Comparison of ENCODE assay signal across 8 cellular contexts in genomic region chr2:174607989-174608865, GRCh38. TPM values are rescaled to one million over a fixed set of nuclear protein-coding genes. Genes with fewer than 3 reads are reported as not detected.
DNase-seq lines count a peak whose midpoint lies in the region; ATAC-seq, FAIRE-seq and TF ChIP-seq lines count a peak whose summit lies in the region.

No MANE protein-coding gene starts in this region.

- intact Hi-C loops in activated T-helper 1 cell treated with anti-CD3 and anti-CD28 coated beads, Interleukin-12 subunit alpha, Interleukin-12 subunit beta, Interleukin-2, Interleukin-4 antibody, amounts not matched to agents 30 ng/mL and 10 ng/mL and 1 ng/mL, durations not matched to agents 14 hours and 24 hours and 36 hours (cut with micrococcal nuclease): loop anchor here (1.0 to 5.0 kb wide), 7 partner anchors 8 to 189 kb away; partner anchors contain the start of gene WIPF1
- intact Hi-C loops in PC-3 (cut with micrococcal nuclease): no loop called here

- H3K27me3 ChIP-seq in PC-3 (ENCODE audit: low read length): no peaks in the 10 kb centered on the region

- H3K79me2 ChIP-seq in PC-3 (ENCODE audit: low read length): no peaks in the 10 kb centered on the region

- H3K4me1 ChIP-seq in A549 (peaks cover 55% of the 10 kb centered on the region), PC-3 (ENCODE audit: insufficient read depth, low read length) (peaks cover 16% of the 10 kb centered on the region)

- H3K9me2 ChIP-seq in PC-3 (replicated peaks; ENCODE audit: low read length): no peaks in the 10 kb centered on the region

- no peaks in the 10 kb centered on the region for H4K20me1 ChIP-seq in PC-3 (ENCODE audit: low read length)

- DNase-seq in A549 (ENCODE audit: low read depth in 1 of 2, low spot score in 1 of 2) (no peak), SKM-1 (lab: John Stamatoyannopoulos, UW; ENCODE audit: unreplicated experiment) (no peak), cerebellar nuclear complex (lab: John Stamatoyannopoulos, UW) (no peak), PC-3 (no peak), mesenteric fat pad (ENCODE audit: low spot score) (no peak)
- peak; percentile 59 for DNase-seq in activated T-helper 1 cell treated with anti-CD3 and anti-CD28 coated beads, Interleukin-12 subunit alpha, Interleukin-12 subunit beta, Interleukin-2, Interleukin-4 antibody, amounts not matched to agents 30 ng/mL and 10 ng/mL and 1 ng/mL, durations not matched to agents 14 hours and 24 hours and 36 hours (ENCODE audit: low spot score)

- no peak overlapping the region for H3K9ac ChIP-seq in PC-3 (ENCODE audit: low read length)

- WGBS in A549 (ENCODE audit: missing lambda C conversion rate): 91% methylated on average over 5 of the region's 5 CpGs

- peak overlapping the region; percentile 54 for H3K4me3 Mint-ChIP-seq in activated T-helper 1 cell treated with anti-CD3 and anti-CD28 coated beads, Interleukin-12 subunit alpha, Interleukin-12 subunit beta, Interleukin-2, Interleukin-4 antibody, amounts not matched to agents 30 ng/mL and 10 ng/mL and 1 ng/mL, durations not matched to agents 14 hours and 24 hours and 36 hours

- no peak for TF ChIP-seq POLR2A in A549 (IDR thresholded peaks at IDR 0.05; ENCODE audit: low read length)

- no peak overlapping the region; the same call in 2 of the 3 replicates for H3K4me2 ChIP-seq in A549
- H3K4me2 ChIP-seq in PC-3 (ENCODE audit: low read length): no peak overlapping the region

- POLR2A ChIA-PET in A549 (lab: Yijun Ruan, JAX): no interaction called here
- POLR2A ChIA-PET in PC-3 (lab: Charles Lee; ENCODE audit: unreplicated experiment): no interaction called here

- no peak overlapping the region for H2AFZ ChIP-seq in PC-3 (ENCODE audit: low read length)

- no peak for FAIRE-seq in A549 (lab: Jason Lieb, UNC)

- no peaks in the 10 kb centered on the region for H3K36me3 ChIP-seq in PC-3 (ENCODE audit: low read depth, low read length)

- no TSS peak for BruUV-seq in PC-3 (replicated peaks; lab: Mats Ljungman, UMichigan)

- peaks cover 28% of the 10 kb centered on the region for H3K36me3 Mint-ChIP-seq in activated T-helper 1 cell treated with anti-CD3 and anti-CD28 coated beads, Interleukin-12 subunit alpha, Interleukin-12 subunit beta, Interleukin-2, Interleukin-4 antibody, amounts not matched to agents 30 ng/mL and 10 ng/mL and 1 ng/mL, durations not matched to agents 14 hours and 24 hours and 36 hours (ENCODE audit: low read depth)

- no peaks in the 10 kb centered on the region for H3F3A ChIP-seq in PC-3 (ENCODE audit: low read length, unreplicated experiment)

- H3K9me3 ChIP-seq in A549 (no peaks in the 10 kb centered on the region), PC-3 (ENCODE audit: low read length) (no peaks in the 10 kb centered on the region)

- TF ChIP-seq CTCF in A549 (IDR thresholded peaks at IDR 0.05) (no peak), PC-3 (conservative IDR thresholded peaks at IDR 0.05; ENCODE audit: low read depth, low read length) (no peak)

- TF ChIP-seq RAD21 in A549 (conservative IDR thresholded peaks at IDR 0.05 in 1 of 2, IDR thresholded peaks at IDR 0.05 in 1 of 2): no peak

- ATAC-seq in A549 (no peak), GM19035 (IDR thresholded peaks at IDR 0.05; ENCODE audit: unreplicated experiment) (peak; percentile 63), HG03095 (IDR thresholded peaks at IDR 0.05; ENCODE audit: unreplicated experiment) (peak; percentile 64), PC-3 (no peak)

- H3K27ac ChIP-seq in A549 (peak overlapping the region; percentile 72 to 81), PC-3 (ENCODE audit: low read length) (no peak overlapping the region)

- TF ChIP-seq EP300 in A549 (IDR thresholded peaks at IDR 0.05): no peak

- CTCF ChIA-PET in A549 (lab: Yijun Ruan, JAX): interaction anchor here (0.9 to 1.3 kb wide), 3 partner anchors 10 to 88 kb away, joined by 3 read pairs; no protein-coding TSS in a partner anchor
- CTCF ChIA-PET in PC-3 (lab: Charles Lee): no interaction called here

- H3K4me3 ChIP-seq in A549: no peak overlapping the region
- H3K4me3 ChIP-seq in PC-3 (ENCODE audit: low read length): no peak overlapping the region

- H3K4me1 Mint-ChIP-seq in activated T-helper 1 cell treated with anti-CD3 and anti-CD28 coated beads, Interleukin-12 subunit alpha, Interleukin-12 subunit beta, Interleukin-2, Interleukin-4 antibody, amounts not matched to agents 30 ng/mL and 10 ng/mL and 1 ng/mL, durations not matched to agents 14 hours and 24 hours and 36 hours (ENCODE audit: low read depth): peaks cover 93% of the 10 kb centered on the region

- no peaks in the 10 kb centered on the region for H3K9me3 Mint-ChIP-seq in activated T-helper 1 cell treated with anti-CD3 and anti-CD28 coated beads, Interleukin-12 subunit alpha, Interleukin-12 subunit beta, Interleukin-2, Interleukin-4 antibody, amounts not matched to agents 30 ng/mL and 10 ng/mL and 1 ng/mL, durations not matched to agents 14 hours and 24 hours and 36 hours

- H3K27me3 Mint-ChIP-seq in activated T-helper 1 cell treated with anti-CD3 and anti-CD28 coated beads, Interleukin-12 subunit alpha, Interleukin-12 subunit beta, Interleukin-2, Interleukin-4 antibody, amounts not matched to agents 30 ng/mL and 10 ng/mL and 1 ng/mL, durations not matched to agents 14 hours and 24 hours and 36 hours (ENCODE audit: insufficient read depth): no peaks in the 10 kb centered on the region

- peak overlapping the region; percentile 99 for H3K27ac Mint-ChIP-seq in activated T-helper 1 cell treated with anti-CD3 and anti-CD28 coated beads, Interleukin-12 subunit alpha, Interleukin-12 subunit beta, Interleukin-2, Interleukin-4 antibody, amounts not matched to agents 30 ng/mL and 10 ng/mL and 1 ng/mL, durations not matched to agents 14 hours and 24 hours and 36 hours

TF ChIP-seq in A549, 52 proteins besides CTCF, POLR2A, EP300 and RAD21 (continues in another document):
- TF ChIP-seq EHF (CRISPR knock-in tag; IDR thresholded peaks at IDR 0.05) (no peak), FOSB (CRISPR knock-in tag; IDR thresholded peaks at IDR 0.05) (no peak), POLR2AphosphoS2 (conservative IDR thresholded peaks at IDR 0.05; ENCODE audit: low read length) (no peak), RCOR1 (IDR thresholded peaks at IDR 0.05; ENCODE audit: low read depth, low read length) (no peak), MYC (IDR thresholded peaks at IDR 0.05; ENCODE audit: borderline replicate concordance, low read length) (no peak), ZC3H11A (IDR thresholded peaks at IDR 0.05) (no peak), JUNB (IDR thresholded peaks at IDR 0.05) (no peak), JUN (IDR thresholded peaks at IDR 0.05) (no peak), ESRRA (IDR thresholded peaks at IDR 0.05; ENCODE audit: borderline replicate concordance, low read length) (no peak), HEYL (CRISPR knock-in tag; IDR thresholded peaks at IDR 0.05) (no peak)
- TF ChIP-seq, protein P1, sequence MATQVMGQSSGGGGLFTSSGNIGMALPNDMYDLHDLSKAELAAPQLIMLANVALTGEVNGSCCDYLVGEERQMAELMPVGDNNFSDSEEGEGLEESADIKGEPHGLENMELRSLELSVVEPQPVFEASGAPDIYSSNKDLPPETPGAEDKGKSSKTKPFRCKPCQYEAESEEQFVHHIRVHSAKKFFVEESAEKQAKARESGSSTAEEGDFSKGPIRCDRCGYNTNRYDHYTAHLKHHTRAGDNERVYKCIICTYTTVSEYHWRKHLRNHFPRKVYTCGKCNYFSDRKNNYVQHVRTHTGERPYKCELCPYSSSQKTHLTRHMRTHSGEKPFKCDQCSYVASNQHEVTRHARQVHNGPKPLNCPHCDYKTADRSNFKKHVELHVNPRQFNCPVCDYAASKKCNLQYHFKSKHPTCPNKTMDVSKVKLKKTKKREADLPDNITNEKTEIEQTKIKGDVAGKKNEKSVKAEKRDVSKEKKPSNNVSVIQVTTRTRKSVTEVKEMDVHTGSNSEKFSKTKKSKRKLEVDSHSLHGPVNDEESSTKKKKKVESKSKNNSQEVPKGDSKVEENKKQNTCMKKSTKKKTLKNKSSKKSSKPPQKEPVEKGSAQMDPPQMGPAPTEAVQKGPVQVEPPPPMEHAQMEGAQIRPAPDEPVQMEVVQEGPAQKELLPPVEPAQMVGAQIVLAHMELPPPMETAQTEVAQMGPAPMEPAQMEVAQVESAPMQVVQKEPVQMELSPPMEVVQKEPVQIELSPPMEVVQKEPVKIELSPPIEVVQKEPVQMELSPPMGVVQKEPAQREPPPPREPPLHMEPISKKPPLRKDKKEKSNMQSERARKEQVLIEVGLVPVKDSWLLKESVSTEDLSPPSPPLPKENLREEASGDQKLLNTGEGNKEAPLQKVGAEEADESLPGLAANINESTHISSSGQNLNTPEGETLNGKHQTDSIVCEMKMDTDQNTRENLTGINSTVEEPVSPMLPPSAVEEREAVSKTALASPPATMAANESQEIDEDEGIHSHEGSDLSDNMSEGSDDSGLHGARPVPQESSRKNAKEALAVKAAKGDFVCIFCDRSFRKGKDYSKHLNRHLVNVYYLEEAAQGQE (IDR thresholded peaks at IDR 0.05): no peak
- TF ChIP-seq, protein P2, sequence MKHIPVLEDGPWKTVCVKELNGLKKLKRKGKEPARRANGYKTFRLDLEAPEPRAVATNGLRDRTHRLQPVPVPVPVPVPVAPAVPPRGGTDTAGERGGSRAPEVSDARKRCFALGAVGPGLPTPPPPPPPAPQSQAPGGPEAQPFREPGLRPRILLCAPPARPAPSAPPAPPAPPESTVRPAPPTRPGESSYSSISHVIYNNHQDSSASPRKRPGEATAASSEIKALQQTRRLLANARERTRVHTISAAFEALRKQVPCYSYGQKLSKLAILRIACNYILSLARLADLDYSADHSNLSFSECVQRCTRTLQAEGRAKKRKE (CRISPR knock-in tag; IDR thresholded peaks at IDR 0.05; ENCODE audit: low read depth): no peak
- TF ChIP-seq, protein P3, sequence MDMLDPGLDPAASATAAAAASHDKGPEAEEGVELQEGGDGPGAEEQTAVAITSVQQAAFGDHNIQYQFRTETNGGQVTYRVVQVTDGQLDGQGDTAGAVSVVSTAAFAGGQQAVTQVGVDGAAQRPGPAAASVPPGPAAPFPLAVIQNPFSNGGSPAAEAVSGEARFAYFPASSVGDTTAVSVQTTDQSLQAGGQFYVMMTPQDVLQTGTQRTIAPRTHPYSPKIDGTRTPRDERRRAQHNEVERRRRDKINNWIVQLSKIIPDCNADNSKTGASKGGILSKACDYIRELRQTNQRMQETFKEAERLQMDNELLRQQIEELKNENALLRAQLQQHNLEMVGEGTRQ (IDR thresholded peaks at IDR 0.05): no peak

RNA-seq across cellular contexts. Expression of gene WIPF1, which starts 10.6 kb away (rescaled TPM):
- polyA plus RNA-seq in A549 (2011; rRNA removed) (18.4 and 20.1 TPM in 2 replicates), A549 (2017; fragmentation: RNase III; extraction: RNeasy Plus Mini Kit Qiagen cat#74134 plus additional on column Dnase treatment) (13.2 to 16.4 TPM (median 16.0 TPM) in 3 replicates)
- polyA plus RNA-seq in A549 (2012; cell fraction: cytosol; rRNA removed): 10.5 and 14.0 TPM in 2 replicates
- 9.9 and 11.3 TPM in 2 replicates for polyA plus RNA-seq in A549 (2012; cell fraction: nucleus; rRNA removed)
- 12.0 and 17.0 TPM in 2 replicates for polyA minus RNA-seq in A549 (2011; rRNA and poly(A)+ RNA removed)
- 340 and 367 TPM in 2 replicates for total RNA-seq in activated T-helper 1 cell treated with anti-CD3 and anti-CD28 coated beads, Interleukin-12 subunit alpha, Interleukin-12 subunit beta, Interleukin-2, Interleukin-4 antibody, amounts not matched to agents 30 ng/mL and 10 ng/mL and 1 ng/mL, durations not matched to agents 14 hours and 24 hours and 36 hours
- total RNA-seq in PC-3 (2014; rRNA removed) (0.29 and 1.5 TPM in 2 replicates), mesenteric fat pad (84.0 TPM)

Comparison
In these comparisons a context has a peak if more than half of its experiments do, and no peak if none do; other contexts are left out.
1. ATAC-seq: peak in GM19035 (single experiment) and HG03095 (single experiment); none in A549 (0 of 2) and PC-3 (single experiment).
2. RNA of gene WIPF1, which starts 10.6 kb away (total RNA-seq): 340 to 367 TPM in activated T-helper 1 cell treated with anti-CD3 and anti-CD28 coated beads, Interleukin-12 subunit alpha, Interleukin-12 subunit beta, Interleukin-2, Interleukin-4 antibody, amounts not matched to agents 30 ng/mL and 10 ng/mL and 1 ng/mL, durations not matched to agents 14 hours and 24 hours and 36 hours and 84.0 TPM in mesenteric fat pad (single experiment); 0.29 to 1.5 TPM in PC-3; every median in the first group is over 10 times any median in the second.